Comparison of ENCODE assay signal across 8 cellular contexts in the genomic region with DNA sequence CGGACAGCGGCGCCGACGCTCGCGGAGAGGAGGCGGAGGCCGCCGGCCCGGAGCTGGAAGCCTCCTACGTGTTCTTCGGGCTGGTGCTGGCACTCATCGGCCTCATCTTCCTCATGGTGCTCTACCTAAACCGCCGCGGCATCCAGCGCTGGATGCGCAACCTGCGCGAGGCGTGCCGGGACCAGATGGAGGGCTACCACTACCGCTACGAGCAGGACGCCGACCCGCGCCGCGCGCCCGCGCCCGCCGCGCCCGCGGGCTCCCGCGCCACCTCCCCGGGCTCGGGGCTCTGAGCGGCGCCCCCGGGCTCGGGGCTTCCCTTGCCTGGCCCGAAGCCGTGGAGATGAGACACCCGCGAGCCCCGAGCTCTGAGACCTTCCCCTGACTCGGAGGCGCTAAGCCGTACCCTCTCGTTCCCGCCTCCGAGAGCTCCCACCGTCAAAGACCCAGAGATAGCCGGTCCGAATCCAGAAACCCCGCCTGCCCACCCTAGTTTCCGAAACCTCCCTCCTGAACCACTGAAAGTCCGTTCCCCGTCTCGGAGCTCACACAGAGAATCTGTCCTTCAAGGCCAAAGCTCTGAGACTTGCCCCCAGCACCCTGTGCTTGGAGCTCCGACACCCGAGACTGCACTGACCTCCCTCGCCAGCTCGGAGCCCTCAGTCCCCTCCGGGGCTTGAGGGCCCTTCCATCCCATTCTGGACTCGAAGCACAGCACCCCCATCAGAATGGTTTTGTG. TPM values are rescaled to one million over a fixed set of nuclear protein-coding genes. Genes with fewer than 3 reads are reported as not detected.
DNase-seq lines count a peak whose midpoint lies in the region; ATAC-seq and TF ChIP-seq lines count a peak whose summit lies in the region.

No MANE protein-coding gene starts in this region.

- no peaks in the 10 kb centered on the region for H3K36me3 Mint-ChIP-seq in endodermal cell (ENCODE audit: low read depth)
- no peaks in the 10 kb centered on the region for H3K36me3 Mint-ChIP-seq in progenitor cell of endocrine pancreas (ENCODE audit: insufficient read depth)

- H3K27me3 Mint-ChIP-seq in endodermal cell (ENCODE audit: insufficient read depth) (peaks cover 76% of the 10 kb centered on the region), progenitor cell of endocrine pancreas (peaks cover 73% of the 10 kb centered on the region)

- no peaks in the 10 kb centered on the region for H3K36me3 ChIP-seq in KMS-11 (ENCODE audit: insufficient read depth)
- no peaks in the 10 kb centered on the region for H3K36me3 ChIP-seq in endodermal cell (ENCODE audit: control insufficient read depth, insufficient read depth, low read length)

- H3K9me3 Mint-ChIP-seq in endodermal cell (no peaks in the 10 kb centered on the region), progenitor cell of endocrine pancreas (ENCODE audit: low read depth) (no peaks in the 10 kb centered on the region)

- H3K4me1 ChIP-seq in KMS-11 (ENCODE audit: low read depth, poor library complexity, severe bottlenecking) (no peaks in the 10 kb centered on the region), endodermal cell (ENCODE audit: control insufficient read depth, insufficient read depth, low read length) (peaks cover 4% of the 10 kb centered on the region)

- no peak for TF ChIP-seq CTCF in KMS-11 (conservative IDR thresholded peaks at IDR 0.05; ENCODE audit: low read depth, low read length)
- no peak for TF ChIP-seq CTCF in endodermal cell (conservative IDR thresholded peaks at IDR 0.05)
- TF ChIP-seq CTCF in progenitor cell of endocrine pancreas (IDR thresholded peaks at IDR 0.05; ENCODE audit: unreplicated experiment) = no peak

- no peak overlapping the region for H3K4me2 ChIP-seq in KMS-11

- peak overlapping the region; percentile 64 for H2AFZ ChIP-seq in KMS-11 (ENCODE audit: low read depth)

- H3K27me3 ChIP-seq in KMS-11 (ENCODE audit: insufficient read depth, low read depth) (peaks cover 10% of the 10 kb centered on the region; the same call in 1 of the 2 replicates), endodermal cell (ENCODE audit: control insufficient read depth, insufficient read depth, low read length, poor library complexity, severe bottlenecking) (peaks cover 81% of the 10 kb centered on the region)

- DNase-seq in endodermal cell (no peak), progenitor cell of endocrine pancreas (ENCODE audit: low spot score, unreplicated experiment) (no peak)
- DNase-seq in activated CD8-positive, alpha-beta memory T cell treated with anti-CD3 and anti-CD28 coated beads, Interleukin-2, amount 50 U/mL, for 4 hours = no peak

- H3K4me1 Mint-ChIP-seq in endodermal cell = peaks cover 4% of the 10 kb centered on the region
- H3K4me1 Mint-ChIP-seq in progenitor cell of endocrine pancreas (ENCODE audit: low read depth) = peaks cover 3% of the 10 kb centered on the region

- ATAC-seq in GM18502 (IDR thresholded peaks at IDR 0.05; ENCODE audit: poor library complexity, unreplicated experiment) (peak; percentile 25), HG03342 (IDR thresholded peaks at IDR 0.05; ENCODE audit: unreplicated experiment) (no peak), HG03378 (IDR thresholded peaks at IDR 0.05; ENCODE audit: unreplicated experiment) (no peak), GM18858 (IDR thresholded peaks at IDR 0.05; ENCODE audit: unreplicated experiment) (no peak)

- 10 to 13% methylated on average over 31 to 72 of the region's 72 CpGs for WGBS in endodermal cell (ENCODE audit: insufficient coverage in 1 of 2, insufficient read length in 1 of 2), 2 experiments

- H3K27ac Mint-ChIP-seq in endodermal cell = no peak overlapping the region
- H3K27ac Mint-ChIP-seq in progenitor cell of endocrine pancreas = no peak overlapping the region

- no peak overlapping the region for H3K4me3 ChIP-seq in KMS-11 (IDR thresholded peaks at IDR 0.05; ENCODE audit: insufficient read depth, low read depth, low read length)
- no peak overlapping the region for H3K4me3 ChIP-seq in endodermal cell (ENCODE audit: low read length)

- H3K4me3 Mint-ChIP-seq in endodermal cell (peak overlapping the region; percentile 48), progenitor cell of endocrine pancreas (ENCODE audit: low read depth) (peak overlapping the region; percentile 66)

- H3K27ac ChIP-seq in KMS-11 = no peak overlapping the region
- H3K27ac ChIP-seq in endodermal cell (ENCODE audit: low read depth, low read length) = no peak overlapping the region

- H3K79me2 ChIP-seq in KMS-11 (ENCODE audit: insufficient read depth, low read depth) = no peaks in the 10 kb centered on the region

- no peaks in the 10 kb centered on the region for H4K20me1 ChIP-seq in KMS-11 (ENCODE audit: insufficient read depth)

- H3K9me3 ChIP-seq in endodermal cell (ENCODE audit: control insufficient read depth, low read length) = no peaks in the 10 kb centered on the region

- H3K9ac ChIP-seq in KMS-11 (no peak overlapping the region), endodermal cell (ENCODE audit: extremely low read depth, low read length, poor library complexity, severe bottlenecking) (no peak overlapping the region)

RNA-seq across cellular contexts. Expression of a gene that starts 1.5 kb away (rescaled TPM):
- under 1 TPM in 1 of 2 donors, not detected in 1; 0.13 TPM for total RNA-seq in endodermal cell
- 0.28 TPM for polyA plus RNA-seq in endodermal cell (2013, experiment 1 of 2)
- polyA plus RNA-seq in endodermal cell (2013, experiment 2 of 2) = 0.21 TPM
- 0.11 TPM in 1 of 2 replicates, not detected in the other for total RNA-seq in progenitor cell of endocrine pancreas
